Comparison of ENCODE assay signal across 20 cellular contexts in genomic region chr3:142568393-142569017, GRCh38. TPM values are rescaled to one million over a fixed set of nuclear protein-coding genes. Genes with fewer than 3 reads are reported as not detected.
DNase-seq lines count a peak whose midpoint lies in the region; ATAC-seq and TF ChIP-seq lines count a peak whose summit lies in the region.
"Had no signal": no experiment of that assay in that cellular context is flagged by ENCODE, and none has a peak within 500 bp of the region (broad histone marks: within the 10 kb centered on the region; RNA-seq: fewer than 3 reads in every experiment).

No MANE protein-coding gene starts in this region.

- no peak overlapping the region for H3K4me3 ChIP-seq in right cardiac atrium (ENCODE audit: low read length)
- no peak overlapping the region for H3K4me3 ChIP-seq in WERI-Rb-1 (ENCODE audit: low read depth, low read length)
- H3K4me3 ChIP-seq in aorta (ENCODE audit: low read length in 2 of 2): no peak overlapping the region
- H3K4me3 ChIP-seq in foreskin fibroblast (ENCODE audit: low read depth in 1 of 2, low read length in 2 of 2): no peak overlapping the region
- H3K4me3 ChIP-seq in mammary epithelial cell (replicated peaks in 1 of 3; ENCODE audit: insufficient read depth in 1 of 3, low read depth in 2 of 3, low read length in 3 of 3): no peak overlapping the region
- H3K4me3 ChIP-seq: SJCRH30 had no signal

- no TSS peak for BruUV-seq in mammary epithelial cell (replicated peaks; lab: Mats Ljungman, UMichigan)

- H3K79me2 ChIP-seq in mammary epithelial cell (ENCODE audit: insufficient read depth, low read length): peaks cover 42% of the 10 kb centered on the region

- DNase-seq in right cardiac atrium (peak in 2 of 3 donors; percentile 43 to 57), left ventricle myocardium superior (no peak), WERI-Rb-1 (peak; percentile 18), iPS-NIHi7 (ENCODE audit: extremely low spot score) (peak; percentile 73), aorta (no peak), foreskin fibroblast (no peak), mammary epithelial cell (no peak)
- DNase-seq in activated CD8-positive, alpha-beta T cell treated with anti-CD3 and anti-CD28 coated beads, Interleukin-2, amount 10 ng/mL, durations not matched to agents 7 days and 5 days: no peak
- DNase-seq: C1 segment of cervical spinal cord; GDM1; MV-4-11; NCI-H1436; NCI-H2081 treated with DMSO at 0.1 percent for 48 hours; NCI-H345; NCI-H526 treated with DMSO at 0.1 percent for 48 hours; NK-92 treated with Interleukin-12 subunit alpha and Interleukin-12 subunit beta, amount 100 ng/mL, for 24 hours; OCI-M1; SJCRH30 had no signal

- H3K4me3 Mint-ChIP-seq in activated CD8-positive, alpha-beta T cell treated with anti-CD3 and anti-CD28 coated beads, Interleukin-2, amount 10 ng/mL, durations not matched to agents 7 days and 5 days: no peak overlapping the region
- H3K4me3 Mint-ChIP-seq: IgD-negative memory B cell had no signal

- peaks cover 33% of the 10 kb centered on the region for H3K36me3 Mint-ChIP-seq in activated CD8-positive, alpha-beta T cell treated with anti-CD3 and anti-CD28 coated beads, Interleukin-2, amount 10 ng/mL, durations not matched to agents 7 days and 5 days (ENCODE audit: low read depth)

- TF ChIP-seq CTCF in WERI-Rb-1 (IDR thresholded peaks at IDR 0.05; ENCODE audit: low read depth, low read length): no peak
- no peak for TF ChIP-seq CTCF in foreskin fibroblast (IDR thresholded peaks at IDR 0.05; ENCODE audit: low read depth, low read length)
- TF ChIP-seq CTCF in mammary epithelial cell (conservative IDR thresholded peaks at IDR 0.05 in 1 of 2, IDR thresholded peaks at IDR 0.05 in 1 of 2; ENCODE audit: extremely low read depth in 1 of 2, insufficient read depth in 1 of 2, low read depth in 1 of 2, low read length in 2 of 2): no peak

- H3K27me3 Mint-ChIP-seq in activated CD8-positive, alpha-beta T cell treated with anti-CD3 and anti-CD28 coated beads, Interleukin-2, amount 10 ng/mL, durations not matched to agents 7 days and 5 days (ENCODE audit: low read depth): no peaks in the 10 kb centered on the region
- H3K27me3 Mint-ChIP-seq: IgD-negative memory B cell had no signal

- WGBS in right cardiac atrium: 77% methylated on average over 21 of the region's 21 CpGs
- 64 to 71% methylated on average over 21 of the region's 21 CpGs for WGBS in aorta, 2 donors
- WGBS in mammary epithelial cell (ENCODE audit: low coverage, missing lambda C conversion rate): 98% methylated on average over 13 of the region's 21 CpGs

- H3K9me3 ChIP-seq in right cardiac atrium (ENCODE audit: control insufficient read depth, low read length) (no peaks in the 10 kb centered on the region), WERI-Rb-1 (ENCODE audit: severe bottlenecking) (no peaks in the 10 kb centered on the region), aorta (ENCODE audit: control insufficient read depth, low read length) (no peaks in the 10 kb centered on the region), mammary epithelial cell (replicated peaks; ENCODE audit: insufficient read depth, low read length) (no peaks in the 10 kb centered on the region)
- H3K9me3 ChIP-seq: SJCRH30 had no signal

- no peak overlapping the region for H3K4me2 ChIP-seq in mammary epithelial cell (ENCODE audit: insufficient read depth, low read depth, low read length)

- H3K27ac Mint-ChIP-seq in activated CD8-positive, alpha-beta T cell treated with anti-CD3 and anti-CD28 coated beads, Interleukin-2, amount 10 ng/mL, durations not matched to agents 7 days and 5 days: no peak overlapping the region
- H3K27ac Mint-ChIP-seq: IgD-negative memory B cell had no signal

- peaks cover 2% of the 10 kb centered on the region for H3K4me1 Mint-ChIP-seq in activated CD8-positive, alpha-beta T cell treated with anti-CD3 and anti-CD28 coated beads, Interleukin-2, amount 10 ng/mL, durations not matched to agents 7 days and 5 days (ENCODE audit: low read depth)

- POLR2A ChIA-PET in activated CD8-positive, alpha-beta T cell treated with anti-CD3 and anti-CD28 coated beads, Interleukin-2, amount 10 ng/mL, durations not matched to agents 7 days and 5 days (lab: Charles Lee): interaction anchor here (1.6 kb wide), 1 partner anchor 10 kb away, joined by 7 read pairs; the partner anchor contains the start of gene ATR

- no peaks in the 10 kb centered on the region for H4K20me1 ChIP-seq in mammary epithelial cell (ENCODE audit: insufficient read depth, low read length)

- H3K36me3 ChIP-seq in WERI-Rb-1 (peaks cover 4% of the 10 kb centered on the region; the same call in 1 of the 2 replicates), aorta (ENCODE audit: control insufficient read depth in 1 of 2, insufficient read depth in 2 of 2, low read length in 1 of 2) (peaks cover 0 to 2% of the 10 kb centered on the region in 2 donors), mammary epithelial cell (ENCODE audit: insufficient read depth, low read length) (peaks cover 5% of the 10 kb centered on the region)

- in situ Hi-C loops in mammary epithelial cell (cut with MboI; ENCODE audit: low sequenced_read_pairs in 2 of 2): no loop called here

- peak; percentile 34 to 38 for ATAC-seq in right cardiac atrium
- no peak for ATAC-seq in left ventricle myocardium superior
- ATAC-seq in aorta (ENCODE audit: low FRiP score): peak; percentile 29
- ATAC-seq in activated CD8-positive, alpha-beta T cell treated with anti-CD3 and anti-CD28 coated beads, Interleukin-2, amount 10 ng/mL, durations not matched to agents 7 days and 5 days: no peak

- dilution Hi-C loops in mammary epithelial cell (cut with HindIII; ENCODE audit: low sequenced_read_pairs): no loop called here

- H3K4me1 ChIP-seq in right cardiac atrium (ENCODE audit: control insufficient read depth, insufficient read depth, low read length) (no peaks in the 10 kb centered on the region), aorta (ENCODE audit: control insufficient read depth in 1 of 2, insufficient read depth in 2 of 2, low read length in 2 of 2) (no peaks in the 10 kb centered on the region), mammary epithelial cell (ENCODE audit: insufficient read depth, low read length) (peaks cover 10% of the 10 kb centered on the region)
- H3K4me1 ChIP-seq: SJCRH30 had no signal

- H2AFZ ChIP-seq in mammary epithelial cell (ENCODE audit: low read depth, low read length): no peak overlapping the region

- CTCF ChIA-PET in activated CD8-positive, alpha-beta T cell treated with anti-CD3 and anti-CD28 coated beads, Interleukin-2, amount 10 ng/mL, durations not matched to agents 7 days and 5 days (lab: Charles Lee): interaction anchor here (1.3 kb wide), 1 partner anchor 9 kb away, joined by 3 read pairs; no protein-coding TSS in a partner anchor
- CTCF ChIA-PET in mammary epithelial cell (lab: Charles Lee; ENCODE audit: low non-redundant PET): no interaction called here

- intact Hi-C loops in right cardiac atrium (cut with DNase I) (no loop called here), left ventricle myocardium superior (cut with micrococcal nuclease) (no loop called here), aorta (cut with DNase I) (no loop called here), mammary epithelial cell (cut with micrococcal nuclease) (no loop called here)

- no peaks in the 10 kb centered on the region for H3K9me3 Mint-ChIP-seq in activated CD8-positive, alpha-beta T cell treated with anti-CD3 and anti-CD28 coated beads, Interleukin-2, amount 10 ng/mL, durations not matched to agents 7 days and 5 days (ENCODE audit: insufficient read depth)
- H3K9me3 Mint-ChIP-seq: IgD-negative memory B cell had no signal

- H3K27ac ChIP-seq in right cardiac atrium (ENCODE audit: low read length) (no peak overlapping the region), WERI-Rb-1 (no peak overlapping the region), aorta (ENCODE audit: low read depth in 1 of 2, low read length in 2 of 2) (no peak overlapping the region), mammary epithelial cell (ENCODE audit: insufficient read depth, low read depth, low read length) (no peak overlapping the region)
- H3K27ac ChIP-seq: RWPE1, SJCRH30 had no signal

- H3K27me3 ChIP-seq in right cardiac atrium (ENCODE audit: control insufficient read depth, insufficient read depth): no peaks in the 10 kb centered on the region
- H3K27me3 ChIP-seq in WERI-Rb-1 (ENCODE audit: insufficient read depth, low read depth, severe bottlenecking): no peaks in the 10 kb centered on the region
- H3K27me3 ChIP-seq in aorta (ENCODE audit: control insufficient read depth in 1 of 2, insufficient read depth in 2 of 2, low read length in 1 of 2): no peaks in the 10 kb centered on the region
- H3K27me3 ChIP-seq in mammary epithelial cell (ENCODE audit: insufficient read depth, low read length): no peaks in the 10 kb centered on the region
- H3K27me3 ChIP-seq: SJCRH30 had no signal

- H3K9ac ChIP-seq in mammary epithelial cell (ENCODE audit: insufficient read depth, low read length): no peak overlapping the region

RNA-seq across cellular contexts. Expression of gene ATR, which starts 10.0 kb away (rescaled TPM):
- total RNA-seq in right cardiac atrium: 10 to 100 TPM; 10.6 to 15.0 (median 14.0) TPM
- polyA plus RNA-seq in right cardiac atrium: 6.7 TPM
- 8.3 TPM for total RNA-seq in left ventricle myocardium superior
- 10 to 100 TPM; 21.1 to 30.0 TPM for total RNA-seq in aorta
- polyA plus RNA-seq in aorta: 1 to 10 TPM; 3.1 to 8.5 TPM
- total RNA-seq in activated CD8-positive, alpha-beta T cell treated with anti-CD3 and anti-CD28 coated beads, Interleukin-2, amount 10 ng/mL, durations not matched to agents 7 days and 5 days: 10 to 100 TPM; 33.6 to 35.8 TPM
- 10 to 100 TPM; 31.1 to 43.2 TPM for total RNA-seq in mammary epithelial cell
- polyA plus RNA-seq in mammary epithelial cell: 11.7 TPM
- polyA minus RNA-seq in mammary epithelial cell: 28.9 TPM

RNA-seq across cellular contexts. Expression of gene PLS1, which starts 27.7 kb away (rescaled TPM):
- total RNA-seq in right cardiac atrium: 1 to 10 TPM; 1.2 to 2.4 (median 1.4) TPM
- 0.66 TPM for polyA plus RNA-seq in right cardiac atrium
- total RNA-seq in left ventricle myocardium superior: 1.8 TPM
- total RNA-seq in aorta: 1 to 10 TPM in 1 of 2 donors, under 1 TPM in 1; 0.97 to 1.0 TPM
- 10 to 100 TPM in 1 of 2 donors, under 1 TPM in 1; 0.54 to 36.2 TPM for polyA plus RNA-seq in aorta
- total RNA-seq in activated CD8-positive, alpha-beta T cell treated with anti-CD3 and anti-CD28 coated beads, Interleukin-2, amount 10 ng/mL, durations not matched to agents 7 days and 5 days: 1 to 10 TPM; 2.3 to 3.2 TPM
- 1 to 10 TPM; 4.0 to 6.8 TPM for total RNA-seq in mammary epithelial cell
- 7.1 TPM for polyA plus RNA-seq in mammary epithelial cell
- polyA minus RNA-seq in mammary epithelial cell: 22.1 TPM
- polyA plus RNA-seq: IgD-negative memory B cell had no signal

Comparison
In these comparisons a context has a peak if more than half of its experiments do, and no peak if none do; other contexts are left out.
1. ATAC-seq: peak in right cardiac atrium (2 of 2) and aorta (single experiment); none in left ventricle myocardium superior (single experiment) and activated CD8-positive, alpha-beta T cell treated with anti-CD3 and anti-CD28 coated beads, Interleukin-2, amount 10 ng/mL, durations not matched to agents 7 days and 5 days (single experiment).
2. DNase-seq: peak in right cardiac atrium (2 of 3), WERI-Rb-1 (single experiment) and iPS-NIHi7 (single experiment); none in left ventricle myocardium superior (single experiment), aorta (0 of 2), foreskin fibroblast (0 of 2), activated CD8-positive, alpha-beta T cell treated with anti-CD3 and anti-CD28 coated beads, Interleukin-2, amount 10 ng/mL, durations not matched to agents 7 days and 5 days (single experiment) and mammary epithelial cell (single experiment).